ENCODE assay signal across 8 cellular contexts in genomic region chr10:100986623-100986951, GRCh38. TPM values are rescaled to one million over a fixed set of nuclear protein-coding genes. Genes with fewer than 3 reads are reported as not detected.
A peak's percentile ranks its signal among the peaks of the same experiment; 100 is the strongest.
DNase-seq lines count a peak whose midpoint lies in the region; ATAC-seq and TF ChIP-seq lines count a peak whose summit lies in the region.

No MANE protein-coding gene starts in this region.

- H3K9ac ChIP-seq in duodenal mucosa (ENCODE audit: low read depth in 1 of 2, low read length in 2 of 2): peak overlapping the region; percentile 79 to 85

- POLR2A ChIA-PET in BJ (lab: Charles Lee): no interaction called here

- H3K9me3 Mint-ChIP-seq in natural killer cell: peaks cover 0 to 3% of the 10 kb centered on the region in 2 donors

- no peak for DNase-seq in BJ (ENCODE audit: low read depth)
- no peak for DNase-seq in LNCaP clone FGC (ENCODE audit: low read depth)
- DNase-seq in natural killer cell: no peak
- no peak for DNase-seq in cerebellum (ENCODE audit: low spot score)
- no peak for DNase-seq in NCI-H2227 treated with DMSO at 0.1 percent for 48 hours (lab: John Stamatoyannopoulos, UW)
- no peak for DNase-seq in pons (ENCODE audit: low spot score)

- intact Hi-C loops in natural killer cell (cut with micrococcal nuclease): no loop called here

- peaks cover 17% of the 10 kb centered on the region for H3K36me3 ChIP-seq in BJ (ENCODE audit: control insufficient read depth, insufficient read depth, low read length)
- peaks cover 14 to 42% of the 10 kb centered on the region in 2 donors for H3K36me3 ChIP-seq in duodenal mucosa (ENCODE audit: control insufficient read depth in 1 of 2, insufficient read depth in 2 of 2, low read length in 2 of 2)

- H3K4me1 ChIP-seq in duodenal mucosa (ENCODE audit: control insufficient read depth in 1 of 2, insufficient read depth in 2 of 2, low read length in 2 of 2): peaks cover 28 to 31% of the 10 kb centered on the region in 2 donors

- CTCF ChIA-PET in BJ (lab: Yijun Ruan, JAX): interaction anchor here (0.8 to 21.8 kb wide), 5 partner anchors 11 to 424 kb away, joined by 3 to 479 read pairs (median 5); partner anchors contain the start of gene SEMA4G

- TF ChIP-seq CTCF in BJ (IDR thresholded peaks at IDR 0.05; ENCODE audit: insufficient read depth, low read depth, low read length) (no peak), LNCaP clone FGC (IDR thresholded peaks at IDR 0.05; ENCODE audit: control insufficient read depth, extremely low read depth, insufficient read depth) (no peak), natural killer cell (IDR thresholded peaks at IDR 0.05) (no peak)

- H3K27ac ChIP-seq in duodenal mucosa (ENCODE audit: low read depth, low read length): no peak overlapping the region

- H3K4me3 ChIP-seq in BJ (ENCODE audit: low read depth, low read length) (peak overlapping the region; percentile 95), LNCaP clone FGC (ENCODE audit: low read depth, low read length) (peak overlapping the region; percentile 88), duodenal mucosa (ENCODE audit: low read depth in 1 of 2, low read length in 2 of 2) (peak overlapping the region; percentile 92 to 94)

- H3K36me3 Mint-ChIP-seq in natural killer cell: peaks cover 9% of the 10 kb centered on the region

- H3K27me3 ChIP-seq in BJ (ENCODE audit: control insufficient read depth, insufficient read depth, low read length) (no peaks in the 10 kb centered on the region), duodenal mucosa (ENCODE audit: control insufficient read depth in 1 of 2, insufficient read depth in 2 of 2, low read length in 2 of 2) (no peaks in the 10 kb centered on the region)

- H3K4me3 Mint-ChIP-seq in natural killer cell: peak overlapping the region; percentile 89

- no peaks in the 10 kb centered on the region for H3K9me3 ChIP-seq in duodenal mucosa (ENCODE audit: control insufficient read depth in 1 of 2, low read length in 2 of 2)

- H3K27me3 Mint-ChIP-seq in natural killer cell (ENCODE audit: low read depth in 2 of 2): no peaks in the 10 kb centered on the region

- peak overlapping the region in 1 of 2 donors; percentile 91 for H3K27ac Mint-ChIP-seq in natural killer cell

- no peak for ATAC-seq in natural killer cell
- ATAC-seq in HG03378 (IDR thresholded peaks at IDR 0.05; ENCODE audit: unreplicated experiment): no peak

- peaks cover 10 to 26% of the 10 kb centered on the region in 2 donors for H3K4me1 Mint-ChIP-seq in natural killer cell

RNA-seq across cellular contexts. Expression of gene MRPL43, which starts 0.7 kb away (rescaled TPM):
- polyA plus RNA-seq in BJ (2011; rRNA removed): 77.3 and 123 TPM in 2 replicates
- 18.6 and 22.8 TPM in 2 replicates for polyA minus RNA-seq in BJ (2011; rRNA and poly(A)+ RNA removed)
- total RNA-seq in natural killer cell (10 to 100 TPM; 27.2 to 42.0 (median 33.1) TPM), cerebellum (38.1 TPM)

RNA-seq across cellular contexts. Expression of gene TWNK, which starts 0.8 kb away (rescaled TPM):
- 4.7 and 5.5 TPM in 2 replicates for polyA plus RNA-seq in BJ (2011; rRNA removed)
- 4.6 and 5.9 TPM in 2 replicates for polyA minus RNA-seq in BJ (2011; rRNA and poly(A)+ RNA removed)
- 1 to 10 TPM; 2.2 to 3.6 (median 3.3) TPM for total RNA-seq in natural killer cell
- 5.6 TPM for total RNA-seq in cerebellum

RNA-seq across cellular contexts. Expression of gene LZTS2, which starts 13.0 kb away (rescaled TPM):
- 47.5 and 81.5 TPM in 2 replicates for polyA plus RNA-seq in BJ (2011; rRNA removed)
- polyA minus RNA-seq in BJ (2011; rRNA and poly(A)+ RNA removed): 50.0 and 80.8 TPM in 2 replicates
- total RNA-seq in natural killer cell (10 to 100 TPM in 2 of 3 donors, 1 to 10 TPM in 1; 8.0 to 16.1 (median 11.7) TPM), cerebellum (23.9 TPM)

RNA-seq across cellular contexts. Expression of gene SEMA4G, which starts 17.3 kb away (rescaled TPM):
- 4.2 and 4.3 TPM in 2 replicates for polyA plus RNA-seq in BJ (2011; rRNA removed)
- 2.5 and 3.6 TPM in 2 replicates for polyA minus RNA-seq in BJ (2011; rRNA and poly(A)+ RNA removed)
- total RNA-seq in natural killer cell: 1 to 10 TPM in 1 of 3 donors, under 1 TPM in 1, not detected in 1; 0.53 to 1.7 TPM
- 11.0 TPM for total RNA-seq in cerebellum

RNA-seq across cellular contexts. Expression of gene PDZD7, which starts 44.3 kb away (rescaled TPM):
- 0.53 and 0.86 TPM in 2 replicates for polyA plus RNA-seq in BJ (2011; rRNA removed)
- 0.26 and 0.57 TPM in 2 replicates for polyA minus RNA-seq in BJ (2011; rRNA and poly(A)+ RNA removed)
- 1 to 10 TPM in 1 of 3 donors, under 1 TPM in 2; 0.35 to 1.2 (median 0.52) TPM for total RNA-seq in natural killer cell
- total RNA-seq in cerebellum: 5.9 TPM
